In genomic region chr3:179330438-179330837, GRCh38 we compare ENCODE assay signal across 17 cellular contexts.
"Had no signal": no experiment of that assay in that cellular context is flagged by ENCODE, and none has a peak within 500 bp of the region (broad histone marks: within the 10 kb centered on the region; RNA-seq: fewer than 3 reads in every experiment).

No MANE protein-coding gene starts in this region.

- H3K4me1 ChIP-seq: gastrocnemius medialis, right lobe of liver had no signal

- DNase-seq: activated CD4-positive, alpha-beta T cell treated with anti-CD3 and anti-CD28 coated beads, Interleukin-2, amount 50 U/mL, for 4 hours; gastrocnemius medialis; head of caudate nucleus; kidney glomerular epithelial cell; mesendoderm; natural killer cell; ovary; right lobe of liver; stimulated activated CD4-positive, alpha-beta T cell treated with anti-CD3 and anti-CD28 coated beads, Interleukin-4, amount 100 ng/mL, for 24 hours; T-helper 1 cell; T-helper 9 cell; upper lobe of left lung had no signal

- H3K27me3 ChIP-seq: ascending aorta, gastrocnemius medialis, ovary, right lobe of liver, upper lobe of left lung had no signal

- H3K4me3 ChIP-seq: ascending aorta, coronary artery, gastrocnemius medialis, ovary, right lobe of liver, smooth muscle cell, thoracic aorta, upper lobe of left lung had no signal

- H3K27ac ChIP-seq: ascending aorta, coronary artery, gastrocnemius medialis, ovary, right lobe of liver, thoracic aorta, upper lobe of left lung had no signal

- H3K9me3 ChIP-seq: ascending aorta, gastrocnemius medialis, ovary, right lobe of liver, thoracic aorta, upper lobe of left lung had no signal

- ATAC-seq: gastrocnemius medialis; natural killer cell; right lobe of liver; stimulated activated memory B cell treated with anti-CD40 and anti-IgM and Interleukin-4, amounts not matched to agents 10 μg/mL and 1 μg/mL and 100 μg/mL, for 72 hours had no signal
